In genomic region chr1:54549181-54549924, GRCh38 we compare ENCODE assay signal across 13 cellular contexts. TPM values are rescaled to one million over a fixed set of nuclear protein-coding genes. Genes with fewer than 3 reads are reported as not detected.
DNase-seq lines count a peak whose midpoint lies in the region; ATAC-seq and TF ChIP-seq lines count a peak whose summit lies in the region.
"Had no signal": no experiment of that assay in that cellular context is flagged by ENCODE, and none has a peak within 500 bp of the region (broad histone marks: within the 10 kb centered on the region; RNA-seq: fewer than 3 reads in every experiment).

No MANE protein-coding gene starts in this region.

- no peaks in the 10 kb centered on the region for H3K27me3 ChIP-seq in ascending aorta
- H3K27me3 ChIP-seq in right cardiac atrium (ENCODE audit: control insufficient read depth, insufficient read depth), result no peaks in the 10 kb centered on the region

- intact Hi-C loops in ascending aorta (cut with DNase I), result loop anchor here (2.0 to 5.0 kb wide), 2 partner anchors 165 to 277 kb away; partner anchors contain the start of gene TTC4
- intact Hi-C loops in right cardiac atrium (cut with DNase I), result loop anchor here in 1 of 4 donors (5.0 kb wide), 1 partner anchor 33 kb away; no protein-coding TSS in a partner anchor

- peak; percentile 19 for DNase-seq in Ammon's horn (ENCODE audit: low spot score)
- peak in 1 of 2 donors; percentile 63 for DNase-seq in ascending aorta (ENCODE audit: low spot score in 2 of 2)
- DNase-seq in right cardiac atrium, result peak; percentile 39 to 71 (median 64)
- no peak for DNase-seq in retinal pigment epithelial cell (ENCODE audit: low read depth)
- no peak for DNase-seq in NCI-H345 treated with DMSO at 0.1 percent for 48 hours (lab: John Stamatoyannopoulos, UW; ENCODE audit: unreplicated experiment)
- no peak for DNase-seq in activated T-cell treated with anti-CD3 and anti-CD28 coated beads for 4 hours
- DNase-seq in kidney tubule cell (ENCODE audit: low spot score), result no peak
- no peak for DNase-seq in AG08396 (ENCODE audit: low spot score)
- DNase-seq: activated CD4-positive, alpha-beta T cell treated with anti-CD3 and anti-CD28 coated beads for 4 hours; activated T-cell treated with anti-CD3 and anti-CD28 coated beads, Interleukin-2, amount 50 U/mL, for 1 hour; cortex of kidney; naive B cell; PC-3 had no signal

- no peaks in the 10 kb centered on the region for H3K36me3 ChIP-seq in ascending aorta

- 54% methylated on average over 13 of the region's 13 CpGs for WGBS in right cardiac atrium

- H3K4me3 ChIP-seq in ascending aorta (peak overlapping the region in 1 of 2 donors; percentile 59), right cardiac atrium (ENCODE audit: low read length) (peak overlapping the region; percentile 11), retinal pigment epithelial cell (ENCODE audit: low read length) (peak overlapping the region; percentile 50)

- no peak for TF ChIP-seq CTCF in ascending aorta (IDR thresholded peaks at IDR 0.05)
- no peak for TF ChIP-seq CTCF in retinal pigment epithelial cell (conservative IDR thresholded peaks at IDR 0.05; ENCODE audit: low read depth, low read length)

- H3K9me3 ChIP-seq in ascending aorta (no peaks in the 10 kb centered on the region), right cardiac atrium (ENCODE audit: control insufficient read depth, low read length) (no peaks in the 10 kb centered on the region)

- H3K27ac ChIP-seq in ascending aorta, result peak overlapping the region; percentile 83 to 92
- peak overlapping the region; percentile 79 for H3K27ac ChIP-seq in right cardiac atrium (ENCODE audit: low read length)

- ATAC-seq in right cardiac atrium, result peak; percentile 4 to 13
- ATAC-seq: PC-3 had no signal

- peaks cover 18 to 19% of the 10 kb centered on the region in 2 donors for H3K4me1 ChIP-seq in ascending aorta
- peaks cover 4% of the 10 kb centered on the region for H3K4me1 ChIP-seq in right cardiac atrium (ENCODE audit: control insufficient read depth, insufficient read depth, low read length)

RNA-seq across cellular contexts. Expression of gene ACOT11, which starts 1.3 kb away (rescaled TPM):
- total RNA-seq in ascending aorta (30.4 TPM), right cardiac atrium (10 to 100 TPM; 14.4 to 32.7 (median 28.7) TPM)
- 16.7 TPM for polyA plus RNA-seq in right cardiac atrium

Comparison
In these comparisons a context has a peak if more than half of its experiments do, and no peak if none do; other contexts are left out.
1. DNase-seq: peak in Ammon's horn (single experiment) and right cardiac atrium (3 of 3); none in retinal pigment epithelial cell (single experiment), NCI-H345 treated with DMSO at 0.1 percent for 48 hours (single experiment), activated T-cell treated with anti-CD3 and anti-CD28 coated beads for 4 hours (single experiment), kidney tubule cell (single experiment) and AG08396 (single experiment).